ENCODE assay signal across 19 cellular contexts in genomic region chr4:159289682-159290081, GRCh38.
DNase-seq lines count a peak whose midpoint lies in the region; ATAC-seq and TF ChIP-seq lines count a peak whose summit lies in the region.
"Had no signal": no experiment of that assay in that cellular context is flagged by ENCODE, and none has a peak within 500 bp of the region (broad histone marks: within the 10 kb centered on the region; RNA-seq: fewer than 3 reads in every experiment).

No MANE protein-coding gene starts in this region.

- H3K9me3 Mint-ChIP-seq in chondrocyte (ENCODE audit: low read depth) (no peaks in the 10 kb centered on the region), CD14-positive monocyte (peaks cover 0 to 4% (median 0%) of the 10 kb centered on the region in 7 donors)
- H3K9me3 Mint-ChIP-seq: CD4-positive, alpha-beta T cell; GM23338 had no signal

- H3K4me2 ChIP-seq in IMR-90 (ENCODE audit: low read depth, low read length) = no peak overlapping the region
- H3K4me2 ChIP-seq: GM23338 had no signal

- H3K4me1 ChIP-seq in IMR-90 (ENCODE audit: control insufficient read depth, insufficient read depth, low read length) (peaks cover 16% of the 10 kb centered on the region), right cardiac atrium (ENCODE audit: control insufficient read depth, insufficient read depth, low read length) (peaks cover 4% of the 10 kb centered on the region)

- H2AK9ac ChIP-seq in IMR-90 (replicated peaks; ENCODE audit: low read depth, low read length, poor library complexity) = no peak overlapping the region

- DNase-seq in Right ventricle myocardium superior = no peak
- DNase-seq in Right ventricle myocardium inferior (ENCODE audit: missing footprints) = no peak
- no peak for DNase-seq in IMR-90
- no peak for DNase-seq in chondrocyte (ENCODE audit: low spot score)
- no peak for DNase-seq in right cardiac atrium
- no peak for DNase-seq in CD14-positive monocyte (ENCODE audit: low spot score)
- DNase-seq: ACHN; Calu3; CD4-positive, alpha-beta T cell; DMS 273 treated with DMSO at 0.1 percent for 48 hours; DMS79; H7 had no signal

- peak overlapping the region; percentile 47; the same call in 1 of the 2 replicates for H3K18ac ChIP-seq in IMR-90 (ENCODE audit: low read depth, low read length)

- H3K56ac ChIP-seq in IMR-90 (ENCODE audit: extremely low read depth, insufficient read depth, low read length) = no peak overlapping the region

- H3K4me3 Mint-ChIP-seq in chondrocyte (ENCODE audit: unreplicated experiment) (no peak overlapping the region), CD14-positive monocyte (no peak overlapping the region)
- H3K4me3 Mint-ChIP-seq: CD4-positive, alpha-beta T cell; GM23338 had no signal

- H3K36me3 ChIP-seq in IMR-90 (ENCODE audit: control insufficient read depth, insufficient read depth, low read length) = no peaks in the 10 kb centered on the region; the same call in 1 of the 2 replicates

- no peak overlapping the region for H2BK20ac ChIP-seq in IMR-90 (ENCODE audit: low read depth, low read length)

- no peaks in the 10 kb centered on the region for H3K27me3 ChIP-seq in IMR-90 (ENCODE audit: control insufficient read depth, insufficient read depth, low read length)
- no peaks in the 10 kb centered on the region for H3K27me3 ChIP-seq in right cardiac atrium (ENCODE audit: control insufficient read depth, insufficient read depth)
- H3K27me3 ChIP-seq: BLaER1 treated with 17β-estradiol and CSF1 and Interleukin-3, amounts not matched to agents 10 nM and 100 nM had no signal

- H2BK120ac ChIP-seq in IMR-90 (ENCODE audit: low read depth, low read length) = no peak overlapping the region

- no peak overlapping the region for H4K5ac ChIP-seq in IMR-90 (ENCODE audit: low read depth, low read length)

- H2BK15ac ChIP-seq in IMR-90 (ENCODE audit: low read depth, low read length) = no peak overlapping the region; the same call in 2 of the 3 replicates

- peak; percentile 44 for ATAC-seq in Right ventricle myocardium superior (ENCODE audit: poor library complexity)
- ATAC-seq in Right ventricle myocardium inferior = no peak
- no peak for ATAC-seq in IMR-90 (ENCODE audit: low read depth)
- ATAC-seq in right cardiac atrium = peak; percentile 37 to 48
- ATAC-seq in HG02884 (IDR thresholded peaks at IDR 0.05; ENCODE audit: unreplicated experiment) = no peak
- no peak for ATAC-seq in GM18870 (IDR thresholded peaks at IDR 0.05; ENCODE audit: unreplicated experiment)
- ATAC-seq: GM12878 had no signal

- no peak overlapping the region for H3K9ac ChIP-seq in IMR-90 (ENCODE audit: low read depth, low read length)
- H3K9ac ChIP-seq: BLaER1 treated with 17β-estradiol and CSF1 and Interleukin-3, amounts not matched to agents 10 nM and 100 nM had no signal

- POLR2A ChIA-PET in IMR-90 (lab: Charles Lee; ENCODE audit: unreplicated experiment) = no interaction called here

- H3K36me3 Mint-ChIP-seq in chondrocyte (ENCODE audit: low read depth) = peaks cover 4% of the 10 kb centered on the region
- peaks cover 18 to 21% of the 10 kb centered on the region in 2 donors for H3K36me3 Mint-ChIP-seq in CD14-positive monocyte

- H3K4me3 ChIP-seq in IMR-90 (ENCODE audit: insufficient read depth, low read depth, low read length) (no peak overlapping the region), right cardiac atrium (ENCODE audit: low read length) (no peak overlapping the region)
- H3K4me3 ChIP-seq: BLaER1 treated with 17β-estradiol and CSF1 and Interleukin-3, amounts not matched to agents 10 nM and 100 nM; GM12878; GM23338 had no signal

- H3K4me1 Mint-ChIP-seq in chondrocyte (ENCODE audit: low read depth) = peaks cover 60% of the 10 kb centered on the region
- H3K4me1 Mint-ChIP-seq in CD14-positive monocyte = peaks cover 20% of the 10 kb centered on the region

- H3K27ac ChIP-seq in IMR-90 (ENCODE audit: insufficient read depth, low read length) (no peak overlapping the region), right cardiac atrium (ENCODE audit: low read length) (no peak overlapping the region)
- H3K27ac ChIP-seq: 22Rv1; BLaER1 treated with 17β-estradiol and CSF1 and Interleukin-3, amounts not matched to agents 10 nM and 100 nM; HL-60 had no signal

- no peak overlapping the region for H2BK5ac ChIP-seq in IMR-90 (ENCODE audit: low read depth, low read length, poor library complexity, severe bottlenecking)

- no peak for TF ChIP-seq RAD21 in IMR-90 (IDR thresholded peaks at IDR 0.05; ENCODE audit: low read length)

- no peak overlapping the region for H2AK5ac ChIP-seq in IMR-90 (ENCODE audit: low read depth, low read length)

- H3K27me3 Mint-ChIP-seq in chondrocyte (ENCODE audit: low read depth) (no peaks in the 10 kb centered on the region), CD14-positive monocyte (ENCODE audit: low read depth in 3 of 3) (peaks cover 0 to 3% (median 0%) of the 10 kb centered on the region in 3 donors)
- H3K27me3 Mint-ChIP-seq: CD4-positive, alpha-beta T cell had no signal

- peaks cover 6% of the 10 kb centered on the region; the same call in 1 of the 2 replicates for H4K20me1 ChIP-seq in IMR-90 (ENCODE audit: insufficient read depth, low read length)

- H3K14ac ChIP-seq in IMR-90 (replicated peaks; ENCODE audit: low read depth, low read length) = no peak overlapping the region; the same call in 1 of the 2 replicates

- H3K9me3 ChIP-seq in IMR-90 (ENCODE audit: control insufficient read depth, insufficient read depth, low read length) = no peaks in the 10 kb centered on the region
- H3K9me3 ChIP-seq in right cardiac atrium (ENCODE audit: control insufficient read depth, low read length) = no peaks in the 10 kb centered on the region

- H3K27ac Mint-ChIP-seq in chondrocyte (ENCODE audit: unreplicated experiment) = peak overlapping the region; percentile 42
- H3K27ac Mint-ChIP-seq in CD14-positive monocyte = peak overlapping the region in 2 of 7 donors; percentile 54 to 65
- H3K27ac Mint-ChIP-seq: CD4-positive, alpha-beta T cell; GM23338 had no signal

- H3K23ac ChIP-seq in IMR-90 (ENCODE audit: low read depth, low read length) = no peak overlapping the region

- TF ChIP-seq CTCF in IMR-90 (conservative IDR thresholded peaks at IDR 0.05; ENCODE audit: low read depth, low read length) (no peak), chondrocyte (IDR thresholded peaks at IDR 0.05) (no peak), CD14-positive monocyte (IDR thresholded peaks at IDR 0.05) (no peak)

- TF ChIP-seq POLR2A in IMR-90 (IDR thresholded peaks at IDR 0.05; ENCODE audit: low read depth, low read length) = no peak

- BruUV-seq in IMR-90 (replicated peaks; lab: Mats Ljungman, UMichigan) = no TSS peak

- WGBS in IMR-90 (ENCODE audit: extremely low coverage in 2 of 2, insufficient read length in 1 of 2), 2 experiments = no CpG with 5 or more reads among the region's 3 CpGs
- WGBS in right cardiac atrium = 48% methylated on average over 3 of the region's 3 CpGs

- CTCF ChIA-PET in IMR-90 (lab: Yijun Ruan, JAX) = no interaction called here

- peaks cover 39 to 54% of the 10 kb centered on the region in 2 experiments for H3K79me1 ChIP-seq in IMR-90 (ENCODE audit: low read depth in 1 of 2, low read length in 2 of 2)

- H3K4ac ChIP-seq in IMR-90 (ENCODE audit: low read depth, low read length) = no peak overlapping the region

- in situ Hi-C loops in IMR-90 (cut with MboI; ENCODE audit: low sequenced_read_pairs) = no loop called here

- H2AFZ ChIP-seq in IMR-90 (replicated peaks; ENCODE audit: low read length, poor library complexity) = no peak overlapping the region
- H2AFZ ChIP-seq: GM23338 had no signal

- dilution Hi-C loops in IMR-90 (cut with HindIII; ENCODE audit: low sequenced_read_pairs, unreplicated experiment) = no loop called here

- H3K9me1 ChIP-seq in IMR-90 (ENCODE audit: insufficient read depth, low read length) = peaks cover 11% of the 10 kb centered on the region

- no peak overlapping the region for H4K8ac ChIP-seq in IMR-90 (ENCODE audit: low read depth in 2 of 2, low read length in 2 of 2)

- H4K91ac ChIP-seq in IMR-90 (ENCODE audit: insufficient read depth, low read depth, low read length) = no peak overlapping the region; the same call in 1 of the 2 replicates

- intact Hi-C loops in Right ventricle myocardium superior (cut with DNase I) = no loop called here
- intact Hi-C loops in Right ventricle myocardium inferior (cut with DNase I) = loop anchor here (5.0 to 10.0 kb wide), 3 partner anchors 33 to 155 kb away; no protein-coding TSS in a partner anchor
- intact Hi-C loops in IMR-90 (cut with micrococcal nuclease) = no loop called here
- intact Hi-C loops in right cardiac atrium (cut with DNase I) = no loop called here
- intact Hi-C loops in CD14-positive monocyte (cut with micrococcal nuclease) = no loop called here

TF ChIP-seq in IMR-90, 13 proteins besides CTCF, POLR2A, EP300 and RAD21:
- no peak for TF ChIP-seq RCOR1 (IDR thresholded peaks at IDR 0.05; ENCODE audit: insufficient replicate concordance, low read length)
- TF ChIP-seq FOS (IDR thresholded peaks at IDR 0.05; ENCODE audit: low read depth, low read length) = no peak
- TF ChIP-seq MAFK (IDR thresholded peaks at IDR 0.05; ENCODE audit: low read depth, low read length) = no peak
- TF ChIP-seq NFE2L2 (IDR thresholded peaks at IDR 0.05; ENCODE audit: low read depth, low read length) = no peak
- no peak for TF ChIP-seq ELK1 (IDR thresholded peaks at IDR 0.05; ENCODE audit: borderline replicate concordance, low read depth, low read length)
- no peak for TF ChIP-seq CHD1 (IDR thresholded peaks at IDR 0.05; ENCODE audit: low read depth, low read length)
- no peak for TF ChIP-seq USF2 (IDR thresholded peaks at IDR 0.05; ENCODE audit: low read depth, low read length)
- no peak for TF ChIP-seq BHLHE40 (IDR thresholded peaks at IDR 0.05; ENCODE audit: low read depth, low read length)
- TF ChIP-seq SMC3 (IDR thresholded peaks at IDR 0.05; ENCODE audit: low read depth, low read length) = no peak
- no peak for TF ChIP-seq CEBPB (IDR thresholded peaks at IDR 0.05; ENCODE audit: low read depth, low read length)

Comparison
In these comparisons a context has a peak if more than half of its experiments do, and no peak if none do; other contexts are left out.
1. ATAC-seq: peak in Right ventricle myocardium superior (single experiment) and right cardiac atrium (2 of 2); none in Right ventricle myocardium inferior (single experiment), IMR-90 (single experiment), HG02884 (single experiment) and GM18870 (single experiment).